In genomic region chr20:62219992-62220665, GRCh38 we compare ENCODE assay signal across 8 cellular contexts. TPM values are rescaled to one million over a fixed set of nuclear protein-coding genes. Genes with fewer than 3 reads are reported as not detected.
A peak's percentile ranks its signal among the peaks of the same experiment; 100 is the strongest.
DNase-seq lines count a peak whose midpoint lies in the region; ATAC-seq and TF ChIP-seq lines count a peak whose summit lies in the region.

HRH3 (minus strand) TSS chr20:62220278; CDS start chr20:62219970, 308 bp downstream.

- H3K4me2 ChIP-seq in PC-3 (ENCODE audit: low read length), result no peak within 1 kb of the TSS

- peak within 1 kb of the TSS; percentile 19 for H3K4me3 Mint-ChIP-seq in activated naive CD8-positive, alpha-beta T cell treated with anti-CD3 and anti-CD28 coated beads, Interleukin-2, amount 10 ng/mL, durations not matched to agents 7 days and 5 days

- no peaks in the 10 kb centered on the region for H3K4me1 Mint-ChIP-seq in activated naive CD8-positive, alpha-beta T cell treated with anti-CD3 and anti-CD28 coated beads, Interleukin-2, amount 10 ng/mL, durations not matched to agents 7 days and 5 days

- H3K27me3 ChIP-seq in A673 (replicated peaks; ENCODE audit: insufficient read depth, low read depth, low read length, poor library complexity), result peaks cover 94% of the 10 kb centered on the region
- peaks cover 30% of the 10 kb centered on the region for H3K27me3 ChIP-seq in PC-3 (ENCODE audit: low read length)
- peaks cover 26% of the 10 kb centered on the region; the same call in 1 of the 2 replicates for H3K27me3 ChIP-seq in iPS DF 6.9 (ENCODE audit: control insufficient read depth, insufficient read depth, low read length)

- no peak within 1 kb of the TSS for H3K27ac Mint-ChIP-seq in activated naive CD8-positive, alpha-beta T cell treated with anti-CD3 and anti-CD28 coated beads, Interleukin-2, amount 10 ng/mL, durations not matched to agents 7 days and 5 days

- H3K9me2 ChIP-seq in PC-3 (replicated peaks; ENCODE audit: low read length), result no peaks in the 10 kb centered on the region

- H2AFZ ChIP-seq in PC-3 (ENCODE audit: low read length), result no peak within 1 kb of the TSS

- no peak within 1 kb of the TSS for H3K4me3 ChIP-seq in A673 (ENCODE audit: low read depth, low read length, poor library complexity, severe bottlenecking)
- no peak within 1 kb of the TSS for H3K4me3 ChIP-seq in PC-3 (ENCODE audit: low read length)
- peak within 1 kb of the TSS; percentile 34; the same call in 1 of the 2 replicates for H3K4me3 ChIP-seq in iPS DF 6.9 (ENCODE audit: low read length)

- H3K36me3 ChIP-seq in A673 (ENCODE audit: insufficient read depth, low read length, poor library complexity, severe bottlenecking) (no peaks in the 10 kb centered on the region), PC-3 (ENCODE audit: low read depth, low read length) (no peaks in the 10 kb centered on the region), iPS DF 6.9 (ENCODE audit: control insufficient read depth, insufficient read depth, low read length) (no peaks in the 10 kb centered on the region)

- no peak within 1 kb of the TSS for H3K9ac ChIP-seq in PC-3 (ENCODE audit: low read length)

- H3F3A ChIP-seq in PC-3 (ENCODE audit: low read length, unreplicated experiment), result no peaks in the 10 kb centered on the region

- BruUV-seq in A673 (replicated peaks; lab: Mats Ljungman, UMichigan) (no TSS peak), PC-3 (replicated peaks; lab: Mats Ljungman, UMichigan) (no TSS peak)

- no peaks in the 10 kb centered on the region for H4K20me1 ChIP-seq in PC-3 (ENCODE audit: low read length)

- intact Hi-C loops in A673 (cut with micrococcal nuclease; ENCODE audit: unreplicated experiment), result no loop called here
- intact Hi-C loops in PC-3 (cut with micrococcal nuclease), result no loop called here

- H3K4me1 ChIP-seq in A673 (ENCODE audit: insufficient read depth, low read length, poor library complexity, severe bottlenecking) (peaks cover 5% of the 10 kb centered on the region), PC-3 (ENCODE audit: insufficient read depth, low read length) (no peaks in the 10 kb centered on the region), iPS DF 6.9 (ENCODE audit: control insufficient read depth, insufficient read depth, low read length) (peaks cover 13% of the 10 kb centered on the region)

- H3K36me3 Mint-ChIP-seq in activated naive CD8-positive, alpha-beta T cell treated with anti-CD3 and anti-CD28 coated beads, Interleukin-2, amount 10 ng/mL, durations not matched to agents 7 days and 5 days, result no peaks in the 10 kb centered on the region

- ATAC-seq in PC-3 (peak; percentile 54), GM21717 (IDR thresholded peaks at IDR 0.05; ENCODE audit: unreplicated experiment) (no peak)
- peak; percentile 69 for ATAC-seq in activated naive CD8-positive, alpha-beta T cell treated with anti-CD3 and anti-CD28 coated beads, Interleukin-2, amount 10 ng/mL, durations not matched to agents 7 days and 5 days (ENCODE audit: low read depth)

- H3K27ac ChIP-seq in A673 (ENCODE audit: low read depth, low read length, poor library complexity, severe bottlenecking), result no peak within 1 kb of the TSS
- H3K27ac ChIP-seq in PC-3 (ENCODE audit: low read length), result no peak within 1 kb of the TSS
- no peak within 1 kb of the TSS for H3K27ac ChIP-seq in iPS DF 6.9 (ENCODE audit: low read length)

- H3K9me3 Mint-ChIP-seq in activated naive CD8-positive, alpha-beta T cell treated with anti-CD3 and anti-CD28 coated beads, Interleukin-2, amount 10 ng/mL, durations not matched to agents 7 days and 5 days, result no peaks in the 10 kb centered on the region

- no peaks in the 10 kb centered on the region for H3K79me2 ChIP-seq in PC-3 (ENCODE audit: low read length)

- H3K27me3 Mint-ChIP-seq in activated naive CD8-positive, alpha-beta T cell treated with anti-CD3 and anti-CD28 coated beads, Interleukin-2, amount 10 ng/mL, durations not matched to agents 7 days and 5 days, result peaks cover 32% of the 10 kb centered on the region

- TF ChIP-seq CTCF in A673 (conservative IDR thresholded peaks at IDR 0.05; ENCODE audit: low read depth, low read length) (no peak), PC-3 (conservative IDR thresholded peaks at IDR 0.05; ENCODE audit: low read depth, low read length) (no peak)

- H3K9me3 ChIP-seq in A673 (ENCODE audit: low read depth, low read length, poor library complexity, severe bottlenecking) (no peaks in the 10 kb centered on the region), PC-3 (ENCODE audit: low read length) (no peaks in the 10 kb centered on the region), iPS DF 6.9 (ENCODE audit: control insufficient read depth, insufficient read depth, low read length) (no peaks in the 10 kb centered on the region)

- POLR2A ChIA-PET in A673 (lab: Charles Lee; ENCODE audit: low non-redundant PET), result no interaction called here
- POLR2A ChIA-PET in PC-3 (lab: Charles Lee; ENCODE audit: unreplicated experiment), result no interaction called here
- POLR2A ChIA-PET in activated naive CD8-positive, alpha-beta T cell treated with anti-CD3 and anti-CD28 coated beads, Interleukin-2, amount 10 ng/mL, durations not matched to agents 7 days and 5 days (lab: Charles Lee), result no interaction called here

- CTCF ChIA-PET in A673 (lab: Charles Lee), result no interaction called here
- CTCF ChIA-PET in PC-3 (lab: Charles Lee), result no interaction called here

- no CpG with 5 or more reads among the region's 84 CpGs for WGBS in iPS DF 6.9 (ENCODE audit: insufficient coverage, insufficient read length)

- DNase-seq in A673 (ENCODE audit: low spot score) (peak; percentile 60), GM19238 (ENCODE audit: insufficient read length, low spot score) (peak; percentile 75), PC-3 (no peak), iPS DF 6.9 (ENCODE audit: low read depth, low spot score) (no peak), pons (ENCODE audit: low spot score) (no peak)
- peak; percentile 76 for DNase-seq in activated naive CD8-positive, alpha-beta T cell treated with anti-CD3 and anti-CD28 coated beads, Interleukin-2, amount 10 ng/mL, durations not matched to agents 7 days and 5 days
- peak; percentile 23 to 32 for DNase-seq in stimulated activated CD4-positive, alpha-beta T cell treated with anti-CD3 and anti-CD28 coated beads, Interleukin-2, amount 100 ng/mL, for 48 hours

RNA-seq across cellular contexts. Expression of gene HRH3, which starts in this region (rescaled TPM):
- total RNA-seq in A673 (2021), result 0.22 TPM in 1 of 2 replicates, not detected in the other
- not detected in 2 replicates for total RNA-seq in PC-3 (2014; rRNA removed)
- not detected for total RNA-seq in activated naive CD8-positive, alpha-beta T cell treated with anti-CD3 and anti-CD28 coated beads, Interleukin-2, amount 10 ng/mL, durations not matched to agents 7 days and 5 days

Comparison
In these comparisons a context has a peak if more than half of its experiments do, and no peak if none do; other contexts are left out.
1. Peak in DNase-seq in A673; RNA of the gene not detected or under 1 TPM.
2. Peak in ATAC-seq in PC-3; RNA of the gene not detected or under 1 TPM.
3. Peak in DNase-seq and ATAC-seq in activated naive CD8-positive, alpha-beta T cell treated with anti-CD3 and anti-CD28 coated beads, Interleukin-2, amount 10 ng/mL, durations not matched to agents 7 days and 5 days; RNA of the gene not detected or under 1 TPM.
4. DNase-seq: peak in GM19238 (single experiment) and stimulated activated CD4-positive, alpha-beta T cell treated with anti-CD3 and anti-CD28 coated beads, Interleukin-2, amount 100 ng/mL, for 48 hours (2 of 2); none in PC-3 (single experiment), iPS DF 6.9 (single experiment) and pons (single experiment).